Comparison of ENCODE assay signal across 8 cellular contexts in genomic region chr12:49089831-49090773, GRCh38. TPM values are rescaled to one million over a fixed set of nuclear protein-coding genes. Genes with fewer than 3 reads are reported as not detected.
DNase-seq lines count a peak whose midpoint lies in the region; ATAC-seq lines count a peak whose summit lies in the region.

No MANE protein-coding gene starts in this region.

- H3K4me3 ChIP-seq in iPS-18c (ENCODE audit: insufficient read depth, low read depth, low read length) = peak overlapping the region; percentile 43

- peaks cover 53% of the 10 kb centered on the region for H3K27me3 Mint-ChIP-seq in activated naive CD8-positive, alpha-beta T cell treated with anti-CD3 and anti-CD28 coated beads, Interleukin-2, amount 50 U/mL, for 24 hours

- H3K4me3 Mint-ChIP-seq in activated naive CD8-positive, alpha-beta T cell treated with anti-CD3 and anti-CD28 coated beads, Interleukin-2, amount 50 U/mL, for 24 hours = peak overlapping the region; percentile 67

- no peak for ATAC-seq in activated naive CD8-positive, alpha-beta T cell treated with anti-CD3 and anti-CD28 coated beads, Interleukin-2, amount 50 U/mL, for 24 hours
- ATAC-seq in GM18873 (IDR thresholded peaks at IDR 0.05; ENCODE audit: low FRiP score, unreplicated experiment) = no peak

- no peaks in the 10 kb centered on the region for H3K36me3 Mint-ChIP-seq in activated naive CD8-positive, alpha-beta T cell treated with anti-CD3 and anti-CD28 coated beads, Interleukin-2, amount 50 U/mL, for 24 hours (ENCODE audit: low read depth)

- H3K9me3 ChIP-seq in iPS-18c (ENCODE audit: control insufficient read depth, insufficient read depth, low read length) = peaks cover 5% of the 10 kb centered on the region

- DNase-seq in G401 (ENCODE audit: low spot score) (peak; percentile 32), NCI-H2227 treated with DMSO at 0.1 percent for 48 hours (lab: John Stamatoyannopoulos, UW) (peak; percentile 24), NCI-H2107 (lab: John Stamatoyannopoulos, UW) (no peak), NCI-H1092 treated with DMSO at 0.1 percent for 48 hours (lab: John Stamatoyannopoulos, UW) (no peak)
- DNase-seq in activated naive CD8-positive, alpha-beta T cell treated with anti-CD3 and anti-CD28 coated beads, Interleukin-2, amount 50 U/mL, for 24 hours = peak; percentile 45
- DNase-seq in stimulated activated CD4-positive, alpha-beta T cell treated with anti-CD3 and anti-CD28 coated beads, Interleukin-4, amount 100 ng/mL, for 1 hour = peak; percentile 45

- in situ Hi-C loops in G401 (cut with HindIII; ENCODE audit: low sequenced_read_pairs) = no loop called here

- no peaks in the 10 kb centered on the region for H3K9me3 Mint-ChIP-seq in activated naive CD8-positive, alpha-beta T cell treated with anti-CD3 and anti-CD28 coated beads, Interleukin-2, amount 50 U/mL, for 24 hours

- peaks cover 56% of the 10 kb centered on the region for H3K4me1 Mint-ChIP-seq in activated naive CD8-positive, alpha-beta T cell treated with anti-CD3 and anti-CD28 coated beads, Interleukin-2, amount 50 U/mL, for 24 hours

- H3K27ac Mint-ChIP-seq in activated naive CD8-positive, alpha-beta T cell treated with anti-CD3 and anti-CD28 coated beads, Interleukin-2, amount 50 U/mL, for 24 hours = no peak overlapping the region

RNA-seq across cellular contexts. Expression of gene DHH, which starts 4.5 kb away (rescaled TPM):
- total RNA-seq in G401 (2014; rRNA removed; shearing (Covaris generic)) = 0.06 TPM in 1 of 2 replicates, not detected in the other

RNA-seq across cellular contexts. Expression of gene RHEBL1, which starts 20.3 kb away (rescaled TPM):
- 2.5 and 3.5 TPM in 2 replicates for total RNA-seq in G401 (2014; rRNA removed; shearing (Covaris generic))

RNA-seq across cellular contexts. Expression of gene LMBR1L, which starts 20.5 kb away (rescaled TPM):
- total RNA-seq in G401 (2014; rRNA removed; shearing (Covaris generic)) = 26.8 and 40.8 TPM in 2 replicates

RNA-seq across cellular contexts. Expression of gene KMT2D, which starts 29.5 kb away (rescaled TPM):
- total RNA-seq in G401 (2014; rRNA removed; shearing (Covaris generic)) = 13.8 and 18.6 TPM in 2 replicates

RNA-seq across cellular contexts. Expression of gene TUBA1B, which starts 41.1 kb away (rescaled TPM):
- 2,974 and 3,054 TPM in 2 replicates for total RNA-seq in G401 (2014; rRNA removed; shearing (Covaris generic))

Comparison
In these comparisons a context has a peak if more than half of its experiments do, and no peak if none do; other contexts are left out.
1. DNase-seq: peak in G401 (single experiment), NCI-H2227 treated with DMSO at 0.1 percent for 48 hours (single experiment), activated naive CD8-positive, alpha-beta T cell treated with anti-CD3 and anti-CD28 coated beads, Interleukin-2, amount 50 U/mL, for 24 hours (single experiment) and stimulated activated CD4-positive, alpha-beta T cell treated with anti-CD3 and anti-CD28 coated beads, Interleukin-4, amount 100 ng/mL, for 1 hour (single experiment); none in NCI-H2107 (single experiment) and NCI-H1092 treated with DMSO at 0.1 percent for 48 hours (single experiment).